ENCODE assay signal across 1 cellular context in the genomic region with DNA sequence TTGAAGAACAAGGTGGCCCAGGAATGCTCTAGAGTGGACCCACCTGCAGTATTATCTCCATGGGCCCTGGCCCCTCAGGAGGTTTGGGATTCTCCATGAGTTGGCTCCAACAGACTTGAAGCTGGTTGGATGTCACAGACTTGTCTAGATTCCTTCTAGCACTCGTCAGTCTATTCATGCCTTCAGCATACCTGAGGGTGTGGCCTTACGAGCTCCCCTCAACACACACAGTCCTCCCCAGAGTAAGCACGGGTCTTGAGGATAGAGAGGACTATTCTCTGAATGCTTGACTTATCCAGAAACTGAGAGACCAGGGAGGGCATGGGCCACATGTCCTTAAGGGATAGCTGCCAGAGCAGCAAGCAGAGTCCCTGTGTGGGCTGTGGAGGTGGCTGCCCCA.
TF ChIP-seq lines count a peak whose summit lies in the region.

No MANE protein-coding gene starts in this region.

TF ChIP-seq in HepG2, 621 proteins besides CTCF, POLR2A, EP300 and RAD21:
- TF ChIP-seq NFE2L2 (IDR thresholded peaks at IDR 0.05; ENCODE audit: low read length) (no peak), TRIM22 (IDR thresholded peaks at IDR 0.05) (no peak), ZSCAN25 (CRISPR knock-in tag; IDR thresholded peaks at IDR 0.05) (no peak)
